14 cellular contexts compared by ENCODE assay signal in genomic region chr1:31759266-31760023, GRCh38. TPM values are rescaled to one million over a fixed set of nuclear protein-coding genes. Genes with fewer than 3 reads are reported as not detected.
DNase-seq lines count a peak whose midpoint lies in the region; ATAC-seq and TF ChIP-seq lines count a peak whose summit lies in the region.
"Had no signal": no experiment of that assay in that cellular context is flagged by ENCODE, and none has a peak within 500 bp of the region (broad histone marks: within the 10 kb centered on the region; RNA-seq: fewer than 3 reads in every experiment).

No MANE protein-coding gene starts in this region.

- no peak for ATAC-seq in naive thymus-derived CD8-positive, alpha-beta T cell
- ATAC-seq in stimulated activated memory B cell treated with anti-CD40 and anti-IgM and Interleukin-4, amounts not matched to agents 10 μg/mL and 1 μg/mL and 100 μg/mL, for 72 hours: no peak

- H3K27me3 Mint-ChIP-seq in CD8-positive, alpha-beta memory T cell: peaks cover 12 to 13% of the 10 kb centered on the region in 2 donors
- peaks cover 10% of the 10 kb centered on the region for H3K27me3 Mint-ChIP-seq in brain
- peaks cover 0 to 11% (median 3%) of the 10 kb centered on the region in 5 donors for H3K27me3 Mint-ChIP-seq in naive thymus-derived CD8-positive, alpha-beta T cell
- H3K27me3 Mint-ChIP-seq in stimulated activated memory B cell treated with anti-CD40 and anti-IgM and Interleukin-4, amounts not matched to agents 10 μg/mL and 1 μg/mL and 100 μg/mL, for 72 hours: peaks cover 16% of the 10 kb centered on the region

- H3K36me3 Mint-ChIP-seq in CD8-positive, alpha-beta memory T cell: no peaks in the 10 kb centered on the region
- H3K36me3 Mint-ChIP-seq in brain: no peaks in the 10 kb centered on the region
- H3K36me3 Mint-ChIP-seq in naive thymus-derived CD8-positive, alpha-beta T cell: no peaks in the 10 kb centered on the region
- H3K36me3 Mint-ChIP-seq in stimulated activated memory B cell treated with anti-CD40 and anti-IgM and Interleukin-4, amounts not matched to agents 10 μg/mL and 1 μg/mL and 100 μg/mL, for 72 hours: no peaks in the 10 kb centered on the region

- CTCF ChIA-PET in CD8-positive, alpha-beta memory T cell (lab: Charles Lee): interaction anchor here (0.9 to 6.6 kb wide), 5 partner anchors 9 to 43 kb away, joined by 4 to 54 read pairs (median 5); no protein-coding TSS in a partner anchor
- CTCF ChIA-PET in HEK293 (lab: Yijun Ruan, JAX): interaction anchor here (0.6 to 7.0 kb wide), 12 partner anchors 13 to 411 kb away, joined by 3 to 51 read pairs (median 4); no protein-coding TSS in a partner anchor

- H3K27ac Mint-ChIP-seq in CD8-positive, alpha-beta memory T cell: peak overlapping the region in 1 of 8 donors; percentile 16
- H3K27ac Mint-ChIP-seq in brain: peak overlapping the region; percentile 81 to 97 (median 95)
- H3K27ac Mint-ChIP-seq in naive thymus-derived CD8-positive, alpha-beta T cell: peak overlapping the region in 1 of 10 donors; percentile 53
- no peak overlapping the region for H3K27ac Mint-ChIP-seq in stimulated activated memory B cell treated with anti-CD40 and anti-IgM and Interleukin-4, amounts not matched to agents 10 μg/mL and 1 μg/mL and 100 μg/mL, for 72 hours
- H3K27ac Mint-ChIP-seq: dendritic cell treated with granulocyte-macrophage colony-stimulating factor and Interleukin-4, amounts not matched to agents 40 ng/mL and 50 ng/mL, for 4 days had no signal

- no peak for TF ChIP-seq CTCF in HEK293 (tag by site-specific recombination; IDR thresholded peaks at IDR 0.05)
- no peak for TF ChIP-seq CTCF in brain (conservative IDR thresholded peaks at IDR 0.05)

- no peaks in the 10 kb centered on the region for H3K9me3 Mint-ChIP-seq in CD8-positive, alpha-beta memory T cell
- peaks cover 0 to 2% (median 0%) of the 10 kb centered on the region in 5 experiments for H3K9me3 Mint-ChIP-seq in brain
- no peaks in the 10 kb centered on the region for H3K9me3 Mint-ChIP-seq in naive thymus-derived CD8-positive, alpha-beta T cell
- H3K9me3 Mint-ChIP-seq in stimulated activated memory B cell treated with anti-CD40 and anti-IgM and Interleukin-4, amounts not matched to agents 10 μg/mL and 1 μg/mL and 100 μg/mL, for 72 hours: no peaks in the 10 kb centered on the region
- H3K9me3 Mint-ChIP-seq: dendritic cell treated with granulocyte-macrophage colony-stimulating factor and Interleukin-4, amounts not matched to agents 40 ng/mL and 50 ng/mL, for 4 days had no signal

- POLR2A ChIA-PET in CD8-positive, alpha-beta memory T cell (lab: Charles Lee): interaction anchor here (0.5 to 1.2 kb wide), 2 partner anchors 29 to 160 kb away, joined by 4 to 5 read pairs; no protein-coding TSS in a partner anchor
- POLR2A ChIA-PET in HEK293 (lab: Yijun Ruan, JAX): interaction anchor here (0.8 kb wide), 1 partner anchor 10 kb away, joined by 7 read pairs; no protein-coding TSS in a partner anchor
- POLR2A ChIA-PET in naive thymus-derived CD8-positive, alpha-beta T cell (lab: Charles Lee): no interaction called here

- H3K27me3 ChIP-seq in CD8-positive, alpha-beta memory T cell (ENCODE audit: insufficient read depth, low read length, poor library complexity, severe bottlenecking): peaks cover 18% of the 10 kb centered on the region
- H3K27me3 ChIP-seq: SJSA1 had no signal

- H3K36me3 ChIP-seq in CD8-positive, alpha-beta memory T cell (ENCODE audit: insufficient read depth, low read length): no peaks in the 10 kb centered on the region
- H3K36me3 ChIP-seq in HEK293 (ENCODE audit: control insufficient read depth in 2 of 2, insufficient read depth in 1 of 2, low read length in 2 of 2): peaks cover 0 to 22% of the 10 kb centered on the region in 2 experiments; a peak in 1 of 3 replicates
- H3K36me3 ChIP-seq: pancreas had no signal

- H3K4me1 ChIP-seq in CD8-positive, alpha-beta memory T cell (ENCODE audit: insufficient read depth, low read length): peaks cover 26% of the 10 kb centered on the region
- H3K4me1 ChIP-seq in HEK293 (ENCODE audit: control insufficient read depth, insufficient read depth, low read length): no peaks in the 10 kb centered on the region; the same call in 1 of the 2 replicates

- H3K9me3 ChIP-seq in CD8-positive, alpha-beta memory T cell (ENCODE audit: low read length): no peaks in the 10 kb centered on the region
- H3K9me3 ChIP-seq in HEK293 (ENCODE audit: control insufficient read depth, insufficient read depth, low read depth, low read length): no peaks in the 10 kb centered on the region
- H3K9me3 ChIP-seq: pancreas, SJSA1 had no signal

- H3K4me3 ChIP-seq in CD8-positive, alpha-beta memory T cell (ENCODE audit: low read length): no peak overlapping the region
- no peak overlapping the region for H3K4me3 ChIP-seq in HEK293 (ENCODE audit: low read depth, low read length)
- H3K4me3 ChIP-seq: SJSA1 had no signal

- no peak overlapping the region for H3K27ac ChIP-seq in CD8-positive, alpha-beta memory T cell (ENCODE audit: low read depth, low read length)
- no peak overlapping the region for H3K27ac ChIP-seq in HEK293 (ENCODE audit: extremely low read depth, low read depth, low read length)
- H3K27ac ChIP-seq: pancreas, SJSA1 had no signal

- no peak for DNase-seq in CD8-positive, alpha-beta memory T cell
- DNase-seq in naive thymus-derived CD8-positive, alpha-beta T cell: no peak
- DNase-seq in GM19238 (ENCODE audit: insufficient read length, low spot score): no peak
- DNase-seq in HuH-7.5 (ENCODE audit: low spot score): no peak
- DNase-seq: activated naive CD4-positive, alpha-beta T cell treated with anti-CD3 and anti-CD28 coated beads, Interleukin-2, amount 50 U/mL, for 16 hours; DND-41; NCI-H1092 treated with DMSO at 0.1 percent for 48 hours; stimulated activated CD4-positive, alpha-beta T cell treated with anti-CD3 and anti-CD28 coated beads, Interleukin-2, amount 100 ng/mL, for 48 hours had no signal

- peaks cover 20 to 34% (median 20%) of the 10 kb centered on the region in 3 donors for H3K4me1 Mint-ChIP-seq in CD8-positive, alpha-beta memory T cell
- peaks cover 65% of the 10 kb centered on the region for H3K4me1 Mint-ChIP-seq in brain
- H3K4me1 Mint-ChIP-seq in naive thymus-derived CD8-positive, alpha-beta T cell: peaks cover 8 to 32% (median 18%) of the 10 kb centered on the region in 4 donors
- H3K4me1 Mint-ChIP-seq in stimulated activated memory B cell treated with anti-CD40 and anti-IgM and Interleukin-4, amounts not matched to agents 10 μg/mL and 1 μg/mL and 100 μg/mL, for 72 hours: peaks cover 24% of the 10 kb centered on the region

- peak overlapping the region; percentile 21 to 71 (median 49) for H3K4me3 Mint-ChIP-seq in CD8-positive, alpha-beta memory T cell
- H3K4me3 Mint-ChIP-seq in brain: peak overlapping the region; percentile 66 to 96 (median 83)
- peak overlapping the region; percentile 47 to 86 (median 63) for H3K4me3 Mint-ChIP-seq in naive thymus-derived CD8-positive, alpha-beta T cell
- H3K4me3 Mint-ChIP-seq in stimulated activated memory B cell treated with anti-CD40 and anti-IgM and Interleukin-4, amounts not matched to agents 10 μg/mL and 1 μg/mL and 100 μg/mL, for 72 hours: no peak overlapping the region
- H3K4me3 Mint-ChIP-seq: dendritic cell treated with granulocyte-macrophage colony-stimulating factor and Interleukin-4, amounts not matched to agents 40 ng/mL and 50 ng/mL, for 4 days had no signal

TF ChIP-seq in HEK293, 187 proteins besides CTCF, POLR2A, EP300 and RAD21:
- 0 out of 2 replicates have a peak, but pooled peaks have one; percentile 15 for TF ChIP-seq ZNF600 (tag by site-specific recombination; IDR thresholded peaks at IDR 0.05)
- no peak for TF ChIP-seq ZNF510 (tag by site-specific recombination; IDR thresholded peaks at IDR 0.05; ENCODE audit: insufficient replicate concordance)
- TF ChIP-seq GLIS2 (tag by site-specific recombination; IDR thresholded peaks at IDR 0.05): 0 out of 2 replicates have a peak, but pooled peaks have one; percentile 31
- TF ChIP-seq GLIS1 (tag by site-specific recombination; IDR thresholded peaks at IDR 0.05): peak; percentile 83

RNA-seq across cellular contexts. Expression of gene ADGRB2, which starts 4.7 kb away (rescaled TPM):
- total RNA-seq in CD8-positive, alpha-beta memory T cell: under 1 TPM; 0.35 to 0.57 TPM
- 0.24 TPM for polyA plus RNA-seq in CD8-positive, alpha-beta memory T cell
- 67.9 TPM for polyA plus RNA-seq in brain (ENCODE audit: insufficient read depth, low read depth, low replicate concordance)
- total RNA-seq in naive thymus-derived CD8-positive, alpha-beta T cell: under 1 TPM in 1 of 2 experiments, not detected in 1; 0.18 TPM
- polyA plus RNA-seq in naive thymus-derived CD8-positive, alpha-beta T cell: under 1 TPM in 2 of 3 donors, not detected in 1; 0.05 to 0.10 TPM

RNA-seq across cellular contexts. Expression of gene COL16A1, which starts 55.6 kb away (rescaled TPM):
- under 1 TPM in 1 of 2 experiments, not detected in 1; 0.85 TPM for total RNA-seq in CD8-positive, alpha-beta memory T cell
- not detected for polyA plus RNA-seq in CD8-positive, alpha-beta memory T cell
- 4.9 TPM for polyA plus RNA-seq in brain (ENCODE audit: insufficient read depth, low read depth, low replicate concordance)
- not detected for total RNA-seq in naive thymus-derived CD8-positive, alpha-beta T cell
- under 1 TPM in 1 of 3 donors, not detected in 2; 0.20 TPM for polyA plus RNA-seq in naive thymus-derived CD8-positive, alpha-beta T cell

RNA-seq across cellular contexts. Expression of gene SPOCD1, which starts 56.4 kb away (rescaled TPM):
- total RNA-seq in CD8-positive, alpha-beta memory T cell: under 1 TPM in 1 of 2 experiments, not detected in 1; 0.18 TPM
- not detected for polyA plus RNA-seq in CD8-positive, alpha-beta memory T cell
- polyA plus RNA-seq in brain (ENCODE audit: insufficient read depth, low read depth, low replicate concordance): 1.7 TPM
- total RNA-seq in naive thymus-derived CD8-positive, alpha-beta T cell: under 1 TPM in 1 of 2 experiments, not detected in 1; 0.36 TPM
- not detected for polyA plus RNA-seq in naive thymus-derived CD8-positive, alpha-beta T cell

Comparison
In these comparisons a context has a peak if more than half of its experiments do, and no peak if none do; other contexts are left out.
1. RNA of gene ADGRB2, which starts 4.7 kb away (polyA plus RNA-seq): 67.9 TPM in brain (single experiment); 0.24 TPM in CD8-positive, alpha-beta memory T cell (single experiment) and 0.05 to 0.10 TPM in naive thymus-derived CD8-positive, alpha-beta T cell; every median in the first group is over 10 times any median in the second.